1 cellular context compared by ENCODE assay signal in genomic region chr4:123379392-123379791, GRCh38.
TF ChIP-seq lines count a peak whose summit lies in the region.

No MANE protein-coding gene starts in this region.

TF ChIP-seq in SK-N-SH, 30 proteins besides CTCF, POLR2A, EP300 and RAD21:
- no peak for TF ChIP-seq TEAD4 (IDR thresholded peaks at IDR 0.05; ENCODE audit: borderline replicate concordance, insufficient read depth)
- TF ChIP-seq RFX5 (IDR thresholded peaks at IDR 0.05; ENCODE audit: low read length): no peak
- TF ChIP-seq IRF3 (IDR thresholded peaks at IDR 0.05; ENCODE audit: low read depth, low read length): no peak
- no peak for TF ChIP-seq ELF1 (IDR thresholded peaks at IDR 0.05)
- TF ChIP-seq FOXM1 (IDR thresholded peaks at IDR 0.05; ENCODE audit: low read depth): no peak
- TF ChIP-seq JUND (IDR thresholded peaks at IDR 0.05): no peak
- TF ChIP-seq MEF2A (IDR thresholded peaks at IDR 0.05; ENCODE audit: borderline replicate concordance, low read depth): no peak
- no peak for TF ChIP-seq FOSL2 (IDR thresholded peaks at IDR 0.05; ENCODE audit: borderline replicate concordance, low read depth)
- no peak for TF ChIP-seq MAX (IDR thresholded peaks at IDR 0.05; ENCODE audit: low read depth)
- TF ChIP-seq USF1 (IDR thresholded peaks at IDR 0.05; ENCODE audit: borderline replicate concordance, low read depth): no peak
- no peak for TF ChIP-seq ZBTB33 (IDR thresholded peaks at IDR 0.05; ENCODE audit: borderline replicate concordance, low read depth)
- no peak for TF ChIP-seq USF2 (IDR thresholded peaks at IDR 0.05; ENCODE audit: borderline replicate concordance, low read depth, low read length)
- TF ChIP-seq CHD2 (IDR thresholded peaks at IDR 0.05; ENCODE audit: low read length, partially characterized antibody): no peak
- no peak for TF ChIP-seq RCOR1 (IDR thresholded peaks at IDR 0.05; ENCODE audit: low read length)
- no peak for TF ChIP-seq FOXJ3 (CRISPR knock-in tag; IDR thresholded peaks at IDR 0.05)
- TF ChIP-seq EZH2phosphoT487 (IDR thresholded peaks at IDR 0.05; ENCODE audit: borderline replicate concordance, low read depth): no peak
- TF ChIP-seq GABPA (IDR thresholded peaks at IDR 0.05; ENCODE audit: low read depth): no peak
- TF ChIP-seq PBX3 (IDR thresholded peaks at IDR 0.05): no peak
- TF ChIP-seq YY1 (IDR thresholded peaks at IDR 0.05; ENCODE audit: low read depth): no peak
- no peak for TF ChIP-seq GATA2 (CRISPR knock-in tag; IDR thresholded peaks at IDR 0.05)
